ENCODE assay signal across 18 cellular contexts in genomic region chr10:35758086-35758485, GRCh38.
"Had no signal": no experiment of that assay in that cellular context is flagged by ENCODE, and none has a peak within 500 bp of the region (broad histone marks: within the 10 kb centered on the region; RNA-seq: fewer than 3 reads in every experiment).

No MANE protein-coding gene starts in this region.

- ATAC-seq: activated CD8-positive, alpha-beta T cell treated with anti-CD3 and anti-CD28 coated beads for 36 hours; effector memory CD8-positive, alpha-beta T cell; lower lobe of right lung; natural killer cell treated with Interleukin-12 subunit alpha and Interleukin-12 subunit beta and Interleukin-15 and Interleukin-18, amount 100 ng/mL, for 72 hours; stimulated activated memory B cell treated with anti-CD40 and anti-IgM and Interleukin-4, amounts not matched to agents 10 μg/mL and 1 μg/mL and 100 μg/mL, for 72 hours had no signal

- H3K36me3 ChIP-seq: breast epithelium, gastrocnemius medialis, lower lobe of right lung, neutrophil, right lobe of liver had no signal

- H3K4me1 ChIP-seq: breast epithelium, gastrocnemius medialis, lower lobe of right lung, right lobe of liver had no signal

- H3K4me3 ChIP-seq: breast epithelium, gastrocnemius medialis, lower lobe of right lung, right lobe of liver, SK-N-MC had no signal

- H3K27ac ChIP-seq: breast epithelium, gastrocnemius medialis, lower lobe of right lung, neutrophil, right lobe of liver, SK-N-MC had no signal

- H3K27me3 ChIP-seq: breast epithelium, gastrocnemius medialis, neutrophil, right lobe of liver had no signal

- DNase-seq: activated B cell treated with CpG ODN at 0.5 μM for 24 hours; activated CD4-positive, alpha-beta T cell treated with anti-CD3 and anti-CD28 coated beads for 48 hours; activated CD8-positive, alpha-beta T cell treated with anti-CD3 and anti-CD28 coated beads for 36 hours; activated naive CD4-positive, alpha-beta T cell treated with anti-CD3 and anti-CD28 coated beads for 36 hours; activated T-cell treated with anti-CD3 and anti-CD28 coated beads, Interleukin-2, amount 50 U/mL, for 24 hours; anterior cingulate cortex; effector memory CD8-positive, alpha-beta T cell; immature natural killer cell; lower lobe of right lung; posterior cingulate gyrus; right lobe of liver; stimulated activated CD4-positive, alpha-beta T cell treated with anti-CD3 and anti-CD28 coated beads, Interleukin-4, amount 100 ng/mL, for 4 hours had no signal

- H3K9me3 ChIP-seq: gastrocnemius medialis, lower lobe of right lung, neutrophil, right lobe of liver had no signal
